1 cellular context compared by ENCODE assay signal in genomic region chr1:91805343-91805801, GRCh38.
TF ChIP-seq lines count a peak whose summit lies in the region.

No MANE protein-coding gene starts in this region.

TF ChIP-seq in H1, 55 proteins besides CTCF, POLR2A, EP300 and RAD21 (continued from another document):
- TF ChIP-seq TAF7 (optimal IDR thresholded peaks at IDR 0.05; ENCODE audit: borderline replicate concordance, low read depth, low read length) (no peak), MAX (IDR thresholded peaks at IDR 0.05) (no peak)
